2 cellular contexts compared by ENCODE assay signal in genomic region chr10:112872728-112873127, GRCh38.
TF ChIP-seq lines count a peak whose summit lies in the region.

No MANE protein-coding gene starts in this region.

TF ChIP-seq in K562, 482 proteins besides CTCF, POLR2A, EP300 and RAD21 (continued from another document):
- no peak for TF ChIP-seq ZNF280B (CRISPR knock-in tag; IDR thresholded peaks at IDR 0.05)
TF ChIP-seq in K562: peak in this region for 3.

TF ChIP-seq in liver, 16 proteins besides CTCF, POLR2A, EP300 and RAD21 (continued from another document):
- TF ChIP-seq, protein P1, sequence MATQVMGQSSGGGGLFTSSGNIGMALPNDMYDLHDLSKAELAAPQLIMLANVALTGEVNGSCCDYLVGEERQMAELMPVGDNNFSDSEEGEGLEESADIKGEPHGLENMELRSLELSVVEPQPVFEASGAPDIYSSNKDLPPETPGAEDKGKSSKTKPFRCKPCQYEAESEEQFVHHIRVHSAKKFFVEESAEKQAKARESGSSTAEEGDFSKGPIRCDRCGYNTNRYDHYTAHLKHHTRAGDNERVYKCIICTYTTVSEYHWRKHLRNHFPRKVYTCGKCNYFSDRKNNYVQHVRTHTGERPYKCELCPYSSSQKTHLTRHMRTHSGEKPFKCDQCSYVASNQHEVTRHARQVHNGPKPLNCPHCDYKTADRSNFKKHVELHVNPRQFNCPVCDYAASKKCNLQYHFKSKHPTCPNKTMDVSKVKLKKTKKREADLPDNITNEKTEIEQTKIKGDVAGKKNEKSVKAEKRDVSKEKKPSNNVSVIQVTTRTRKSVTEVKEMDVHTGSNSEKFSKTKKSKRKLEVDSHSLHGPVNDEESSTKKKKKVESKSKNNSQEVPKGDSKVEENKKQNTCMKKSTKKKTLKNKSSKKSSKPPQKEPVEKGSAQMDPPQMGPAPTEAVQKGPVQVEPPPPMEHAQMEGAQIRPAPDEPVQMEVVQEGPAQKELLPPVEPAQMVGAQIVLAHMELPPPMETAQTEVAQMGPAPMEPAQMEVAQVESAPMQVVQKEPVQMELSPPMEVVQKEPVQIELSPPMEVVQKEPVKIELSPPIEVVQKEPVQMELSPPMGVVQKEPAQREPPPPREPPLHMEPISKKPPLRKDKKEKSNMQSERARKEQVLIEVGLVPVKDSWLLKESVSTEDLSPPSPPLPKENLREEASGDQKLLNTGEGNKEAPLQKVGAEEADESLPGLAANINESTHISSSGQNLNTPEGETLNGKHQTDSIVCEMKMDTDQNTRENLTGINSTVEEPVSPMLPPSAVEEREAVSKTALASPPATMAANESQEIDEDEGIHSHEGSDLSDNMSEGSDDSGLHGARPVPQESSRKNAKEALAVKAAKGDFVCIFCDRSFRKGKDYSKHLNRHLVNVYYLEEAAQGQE (IDR thresholded peaks at IDR 0.05) = no peak
- TF ChIP-seq FOXA2 (IDR thresholded peaks at IDR 0.05) (no peak), HNF4G (IDR thresholded peaks at IDR 0.05) (no peak), YY1 (IDR thresholded peaks at IDR 0.05) (no peak), SP1 (IDR thresholded peaks at IDR 0.05) (no peak), NR2F2 (IDR thresholded peaks at IDR 0.05) (no peak), TAF1 (conservative IDR thresholded peaks at IDR 0.05) (no peak), RXRA (IDR thresholded peaks at IDR 0.05) (no peak)
- TF ChIP-seq, protein P2, sequence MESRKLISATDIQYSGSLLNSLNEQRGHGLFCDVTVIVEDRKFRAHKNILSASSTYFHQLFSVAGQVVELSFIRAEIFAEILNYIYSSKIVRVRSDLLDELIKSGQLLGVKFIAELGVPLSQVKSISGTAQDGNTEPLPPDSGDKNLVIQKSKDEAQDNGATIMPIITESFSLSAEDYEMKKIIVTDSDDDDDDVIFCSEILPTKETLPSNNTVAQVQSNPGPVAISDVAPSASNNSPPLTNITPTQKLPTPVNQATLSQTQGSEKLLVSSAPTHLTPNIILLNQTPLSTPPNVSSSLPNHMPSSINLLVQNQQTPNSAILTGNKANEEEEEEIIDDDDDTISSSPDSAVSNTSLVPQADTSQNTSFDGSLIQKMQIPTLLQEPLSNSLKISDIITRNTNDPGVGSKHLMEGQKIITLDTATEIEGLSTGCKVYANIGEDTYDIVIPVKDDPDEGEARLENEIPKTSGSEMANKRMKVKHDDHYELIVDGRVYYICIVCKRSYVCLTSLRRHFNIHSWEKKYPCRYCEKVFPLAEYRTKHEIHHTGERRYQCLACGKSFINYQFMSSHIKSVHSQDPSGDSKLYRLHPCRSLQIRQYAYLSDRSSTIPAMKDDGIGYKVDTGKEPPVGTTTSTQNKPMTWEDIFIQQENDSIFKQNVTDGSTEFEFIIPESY (IDR thresholded peaks at IDR 0.05) = no peak
